16 cellular contexts compared by ENCODE assay signal in genomic region chr22:47092896-47093311, GRCh38.
DNase-seq lines count a peak whose midpoint lies in the region; TF ChIP-seq lines count a peak whose summit lies in the region.
"Had no signal": no experiment of that assay in that cellular context is flagged by ENCODE, and none has a peak within 500 bp of the region (broad histone marks: within the 10 kb centered on the region; RNA-seq: fewer than 3 reads in every experiment).

No MANE protein-coding gene starts in this region.

- H3K27ac ChIP-seq in A673 (ENCODE audit: low read depth, low read length, poor library complexity, severe bottlenecking): no peak overlapping the region
- H3K27ac ChIP-seq in SK-N-SH (ENCODE audit: low read depth in 2 of 2, low read length in 1 of 2): no peak overlapping the region
- H3K27ac ChIP-seq in substantia nigra (ENCODE audit: low read depth, low read length, poor library complexity, severe bottlenecking): no peak overlapping the region
- H3K27ac ChIP-seq: neutrophil had no signal

- peaks cover 6% of the 10 kb centered on the region for H3F3A ChIP-seq in SK-N-SH (replicated peaks; ENCODE audit: insufficient read depth)

- CTCF ChIA-PET in A673 (lab: Charles Lee) (no interaction called here), SK-N-SH (lab: Yijun Ruan, JAX) (interaction anchor here (1.4 kb wide), 1 partner anchor 294 kb away, joined by 3 read pairs; no protein-coding TSS in a partner anchor)

- no peak overlapping the region for H3K4me3 ChIP-seq in A673 (ENCODE audit: low read depth, low read length, poor library complexity, severe bottlenecking)
- H3K4me3 ChIP-seq in SK-N-SH (ENCODE audit: low read depth in 2 of 2, low read length in 1 of 2): no peak overlapping the region
- H3K4me3 ChIP-seq: HAP-1 had no signal

- H3K9ac ChIP-seq in SK-N-SH: no peak overlapping the region

- H3K4me2 ChIP-seq in SK-N-SH: no peak overlapping the region

- no peaks in the 10 kb centered on the region for H3K9me2 ChIP-seq in SK-N-SH

- DNase-seq in A673 (ENCODE audit: low spot score): peak; percentile 48
- peak; percentile 23 for DNase-seq in HT1080 (ENCODE audit: low read depth)
- peak; percentile 40 for DNase-seq in dedifferentiated amniotic fluid mesenchymal stem cell (ENCODE audit: extremely low spot score)
- peak; percentile 47 for DNase-seq in mesenteric fat pad (ENCODE audit: low spot score)
- DNase-seq in DMS53 treated with DMSO at 0.1 percent for 48 hours (lab: John Stamatoyannopoulos, UW; ENCODE audit: unreplicated experiment): no peak
- DNase-seq in RPMI8226: no peak
- no peak for DNase-seq in SK-N-SH
- no peak for DNase-seq in substantia nigra (lab: John Stamatoyannopoulos, UW)
- DNase-seq: activated naive CD4-positive, alpha-beta T cell treated with anti-CD3 and anti-CD28 coated beads, Interleukin-2, amount 50 U/mL, for 16 hours; AML-193; kidney glomerular epithelial cell; NCI-H1417 treated with DMSO at 0.1 percent for 48 hours; NCI-H69; stimulated activated CD4-positive, alpha-beta T cell treated with anti-CD3 and anti-CD28 coated beads, Interleukin-15, amount 100 ng/mL, for 24 hours had no signal

- H3K9me3 ChIP-seq in A673 (ENCODE audit: low read depth, low read length, poor library complexity, severe bottlenecking) (no peaks in the 10 kb centered on the region), SK-N-SH (no peaks in the 10 kb centered on the region)
- H3K9me3 ChIP-seq: neutrophil had no signal

- POLR2A ChIA-PET in A673 (lab: Charles Lee; ENCODE audit: low non-redundant PET) (no interaction called here), SK-N-SH (lab: Yijun Ruan, JAX) (no interaction called here)

- WGBS in SK-N-SH (ENCODE audit: low lambda C conversion rate): 94% methylated on average over 9 of the region's 9 CpGs

- H3K4me1 ChIP-seq in A673 (ENCODE audit: insufficient read depth, low read length, poor library complexity, severe bottlenecking): peaks cover 16% of the 10 kb centered on the region
- no peaks in the 10 kb centered on the region for H3K4me1 ChIP-seq in SK-N-SH (ENCODE audit: control insufficient read depth in 1 of 2, insufficient read depth in 2 of 2, low read depth in 1 of 2, low read length in 1 of 2)
- H3K4me1 ChIP-seq: HAP-1 had no signal

- no peak for TF ChIP-seq RAD21 in SK-N-SH (IDR thresholded peaks at IDR 0.05; ENCODE audit: low read length)

- no peaks in the 10 kb centered on the region for H3K79me2 ChIP-seq in SK-N-SH (ENCODE audit: insufficient read depth)

- no peaks in the 10 kb centered on the region for H3K27me3 ChIP-seq in A673 (replicated peaks; ENCODE audit: insufficient read depth, low read depth, low read length, poor library complexity)
- H3K27me3 ChIP-seq in SK-N-SH (ENCODE audit: insufficient read depth): no peaks in the 10 kb centered on the region
- H3K27me3 ChIP-seq: neutrophil had no signal

- H3K36me3 ChIP-seq in A673 (ENCODE audit: insufficient read depth, low read length, poor library complexity, severe bottlenecking) (no peaks in the 10 kb centered on the region), SK-N-SH (replicated peaks in 1 of 2; ENCODE audit: control insufficient read depth in 1 of 2, insufficient read depth in 2 of 2, low read length in 1 of 2) (no peaks in the 10 kb centered on the region)
- H3K36me3 ChIP-seq: HAP-1, neutrophil had no signal

- TF ChIP-seq CTCF in A673 (conservative IDR thresholded peaks at IDR 0.05; ENCODE audit: low read depth, low read length) (no peak), SK-N-SH (IDR thresholded peaks at IDR 0.05) (no peak)

- intact Hi-C loops in A673 (cut with micrococcal nuclease; ENCODE audit: unreplicated experiment): no loop called here

- BruUV-seq in A673 (replicated peaks; lab: Mats Ljungman, UMichigan): no TSS peak

- H4K20me1 ChIP-seq in SK-N-SH (ENCODE audit: insufficient read depth): no peaks in the 10 kb centered on the region

- TF ChIP-seq EP300 in SK-N-SH (IDR thresholded peaks at IDR 0.05; ENCODE audit: borderline replicate concordance in 1 of 2, low read depth in 1 of 2, low read length in 1 of 2): no peak

- H2AFZ ChIP-seq in SK-N-SH (ENCODE audit: low read depth): no peak overlapping the region

TF ChIP-seq in SK-N-SH, 30 proteins besides CTCF, POLR2A, EP300 and RAD21:
- TF ChIP-seq CHD2 (IDR thresholded peaks at IDR 0.05; ENCODE audit: low read length, partially characterized antibody) (no peak), SIN3A (IDR thresholded peaks at IDR 0.05; ENCODE audit: borderline replicate concordance, low read depth, low read length) (no peak), MXI1 (IDR thresholded peaks at IDR 0.05; ENCODE audit: low read depth, low read length) (no peak), NFIC (IDR thresholded peaks at IDR 0.05; ENCODE audit: borderline replicate concordance) (no peak), RXRA (IDR thresholded peaks at IDR 0.05; ENCODE audit: borderline replicate concordance, low read depth) (no peak), FOSL2 (IDR thresholded peaks at IDR 0.05; ENCODE audit: borderline replicate concordance, low read depth) (no peak)
- TF ChIP-seq, protein P1, sequence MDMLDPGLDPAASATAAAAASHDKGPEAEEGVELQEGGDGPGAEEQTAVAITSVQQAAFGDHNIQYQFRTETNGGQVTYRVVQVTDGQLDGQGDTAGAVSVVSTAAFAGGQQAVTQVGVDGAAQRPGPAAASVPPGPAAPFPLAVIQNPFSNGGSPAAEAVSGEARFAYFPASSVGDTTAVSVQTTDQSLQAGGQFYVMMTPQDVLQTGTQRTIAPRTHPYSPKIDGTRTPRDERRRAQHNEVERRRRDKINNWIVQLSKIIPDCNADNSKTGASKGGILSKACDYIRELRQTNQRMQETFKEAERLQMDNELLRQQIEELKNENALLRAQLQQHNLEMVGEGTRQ (IDR thresholded peaks at IDR 0.05; ENCODE audit: borderline replicate concordance, low read depth, low read length): no peak
TF ChIP-seq in SK-N-SH: peak in this region for 0.

Comparison
In these comparisons a context has a peak if more than half of its experiments do, and no peak if none do; other contexts are left out.
1. DNase-seq: peak in A673 (single experiment), HT1080 (single experiment), dedifferentiated amniotic fluid mesenchymal stem cell (single experiment) and mesenteric fat pad (single experiment); none in DMS53 treated with DMSO at 0.1 percent for 48 hours (single experiment), RPMI8226 (single experiment), SK-N-SH (single experiment) and substantia nigra (0 of 49).